Comparison of ENCODE assay signal across 24 cellular contexts in genomic region chr1:5125208-5125607, GRCh38.
DNase-seq lines count a peak whose midpoint lies in the region; ATAC-seq and TF ChIP-seq lines count a peak whose summit lies in the region.
"Had no signal": no experiment of that assay in that cellular context is flagged by ENCODE, and none has a peak within 500 bp of the region (broad histone marks: within the 10 kb centered on the region; RNA-seq: fewer than 3 reads in every experiment).

No MANE protein-coding gene starts in this region.

- no peak overlapping the region for H3K9ac ChIP-seq in H9 (ENCODE audit: extremely low read depth, insufficient read length, low read length)
- H3K9ac ChIP-seq: KMS-11 had no signal

- no peak overlapping the region for H3T11ph ChIP-seq in H9 (ENCODE audit: low read length)

- H3K4ac ChIP-seq in H9 (ENCODE audit: low read depth, low read length) = no peak overlapping the region

- H3K4me3 Mint-ChIP-seq in H9 = no peak overlapping the region
- H3K4me3 Mint-ChIP-seq in activated T-helper 17 cell treated with anti-CD3 and anti-CD28 coated beads, Interleukin-2, amount 50 U/mL, for 72 hours = no peak overlapping the region
- no peak overlapping the region for H3K4me3 Mint-ChIP-seq in progenitor cell of endocrine pancreas (ENCODE audit: low read depth)
- H3K4me3 Mint-ChIP-seq: CD8-positive, alpha-beta T cell had no signal

- H3K4me1 ChIP-seq in H9 (ENCODE audit: insufficient read depth, low read length) = no peaks in the 10 kb centered on the region
- H3K4me1 ChIP-seq: A549 had no signal

- H2AFZ ChIP-seq in H9 (ENCODE audit: low read length) = no peak overlapping the region

- no peaks in the 10 kb centered on the region for H3K27me3 ChIP-seq in H9 (ENCODE audit: insufficient read depth, low read length)

- H2BK120ac ChIP-seq in H9 (ENCODE audit: low read depth, low read length, poor library complexity, severe bottlenecking) = no peak overlapping the region

- H3K27me3 Mint-ChIP-seq in H9 (ENCODE audit: low read depth) (peaks cover 5% of the 10 kb centered on the region), progenitor cell of endocrine pancreas (peaks cover 6% of the 10 kb centered on the region)
- peaks cover 11% of the 10 kb centered on the region for H3K27me3 Mint-ChIP-seq in activated T-helper 17 cell treated with anti-CD3 and anti-CD28 coated beads, Interleukin-2, amount 50 U/mL, for 72 hours

- H3K14ac ChIP-seq in H9 (ENCODE audit: insufficient read depth, low read length) = no peak overlapping the region

- no peaks in the 10 kb centered on the region for H3K79me1 ChIP-seq in H9 (ENCODE audit: insufficient read depth, low read depth, low read length, poor library complexity, severe bottlenecking)

- peaks cover 27 to 32% of the 10 kb centered on the region in 2 experiments for H3K4me1 Mint-ChIP-seq in H9
- no peaks in the 10 kb centered on the region for H3K4me1 Mint-ChIP-seq in activated T-helper 17 cell treated with anti-CD3 and anti-CD28 coated beads, Interleukin-2, amount 50 U/mL, for 72 hours
- peaks cover 3% of the 10 kb centered on the region for H3K4me1 Mint-ChIP-seq in progenitor cell of endocrine pancreas (ENCODE audit: low read depth)
- H3K4me1 Mint-ChIP-seq: IgD-negative memory B cell had no signal

- H3K27ac ChIP-seq in H9 (ENCODE audit: insufficient read length, low read depth, low read length) = no peak overlapping the region
- H3K27ac ChIP-seq: A549, C4-2B, HL-60, KMS-11 had no signal

- no peak overlapping the region for H3K4me2 ChIP-seq in H9 (ENCODE audit: insufficient read depth, insufficient read length, low read length)
- H3K4me2 ChIP-seq: A549, KMS-11 had no signal

- H3K56ac ChIP-seq in H9 (ENCODE audit: insufficient read length, low read depth, low read length) = no peak overlapping the region

- peak; percentile 29 for ATAC-seq in activated T-helper 17 cell treated with anti-CD3 and anti-CD28 coated beads, Interleukin-2, amount 50 U/mL, for 72 hours (replicated peaks)
- no peak for ATAC-seq in HG03095 (IDR thresholded peaks at IDR 0.05; ENCODE audit: unreplicated experiment)
- no peak for ATAC-seq in HG03432 (IDR thresholded peaks at IDR 0.05; ENCODE audit: unreplicated experiment)
- ATAC-seq in HG02981 (IDR thresholded peaks at IDR 0.05; ENCODE audit: unreplicated experiment) = no peak
- ATAC-seq: A549; CD8-positive, alpha-beta T cell; SK-N-SH treated with all-trans-retinoic acid at 6 μM for 48 hours had no signal

- H2BK20ac ChIP-seq in H9 (ENCODE audit: low read depth, low read length, poor library complexity, severe bottlenecking) = no peak overlapping the region

- TF ChIP-seq CTCF in H9 (conservative IDR thresholded peaks at IDR 0.05) (peak; percentile 45; the same call in 2 of the 3 replicates), progenitor cell of endocrine pancreas (IDR thresholded peaks at IDR 0.05; ENCODE audit: unreplicated experiment) (peak; percentile 38)

- DNase-seq in H9 (no peak), MV-4-11 (lab: John Stamatoyannopoulos, UW) (peak; percentile 17), progenitor cell of endocrine pancreas (ENCODE audit: low spot score, unreplicated experiment) (no peak)
- DNase-seq: CD8-positive, alpha-beta T cell; DMS 273 treated with DMSO at 0.1 percent for 48 hours; DMS79; EL; GDM1; H7; NCI-H1105; NCI-H2029 treated with DMSO at 0.1 percent for 48 hours; NCI-H2227 treated with DMSO at 0.1 percent for 48 hours; NCI-H510A; NCI-H69 had no signal

- no peak overlapping the region for H2BK5ac ChIP-seq in H9 (ENCODE audit: insufficient read length, low read length)

- no peak overlapping the region for H2BK12ac ChIP-seq in H9 (ENCODE audit: insufficient read length, low read depth, low read length)

- no peak overlapping the region for H4K91ac ChIP-seq in H9 (ENCODE audit: insufficient read length, low read depth, low read length)

- H4K5ac ChIP-seq in H9 (ENCODE audit: insufficient read length, low read depth, low read length) = no peak overlapping the region

- H3K23me2 ChIP-seq in H9 (ENCODE audit: insufficient read length, low read depth, low read length, poor library complexity, severe bottlenecking) = no peaks in the 10 kb centered on the region

- no peaks in the 10 kb centered on the region for H3K9me3 ChIP-seq in H9 (ENCODE audit: control insufficient read depth, low read depth, low read length)
- H3K9me3 ChIP-seq: A549 had no signal

- no peaks in the 10 kb centered on the region for H3K79me2 ChIP-seq in H9 (ENCODE audit: insufficient read depth, low read length)

- H2BK15ac ChIP-seq in H9 (ENCODE audit: low read depth, low read length) = no peak overlapping the region

- no CpG with 5 or more reads among the region's 7 CpGs for WGBS in H9 (ENCODE audit: extremely low coverage, insufficient read length, low lambda C conversion rate)

- no peaks in the 10 kb centered on the region for H4K20me1 ChIP-seq in H9 (ENCODE audit: control insufficient read depth, insufficient read depth, insufficient read length)

- no peak overlapping the region for H3K18ac ChIP-seq in H9 (ENCODE audit: insufficient read length, low read depth, low read length)

- H3K27ac Mint-ChIP-seq in H9 (no peak overlapping the region), progenitor cell of endocrine pancreas (no peak overlapping the region)
- no peak overlapping the region for H3K27ac Mint-ChIP-seq in activated T-helper 17 cell treated with anti-CD3 and anti-CD28 coated beads, Interleukin-2, amount 50 U/mL, for 72 hours
- H3K27ac Mint-ChIP-seq: CD8-positive, alpha-beta T cell; IgD-negative memory B cell had no signal

- no peak overlapping the region for H3K23ac ChIP-seq in H9 (ENCODE audit: insufficient read length, low read depth, low read length)

- H3K36me3 Mint-ChIP-seq in H9 (ENCODE audit: insufficient read depth in 1 of 3, low read depth in 3 of 3) (peaks cover 2 to 16% (median 10%) of the 10 kb centered on the region in 3 experiments; a peak in 5 of 7 replicates), progenitor cell of endocrine pancreas (ENCODE audit: insufficient read depth) (no peaks in the 10 kb centered on the region)
- no peaks in the 10 kb centered on the region for H3K36me3 Mint-ChIP-seq in activated T-helper 17 cell treated with anti-CD3 and anti-CD28 coated beads, Interleukin-2, amount 50 U/mL, for 72 hours (ENCODE audit: low read depth)
- H3K36me3 Mint-ChIP-seq: CD8-positive, alpha-beta T cell had no signal

- H3K9me3 Mint-ChIP-seq in H9 (peaks cover 22 to 24% of the 10 kb centered on the region in 2 experiments; a peak in 4 of 5 replicates), progenitor cell of endocrine pancreas (ENCODE audit: low read depth) (peaks cover 4% of the 10 kb centered on the region)
- peaks cover 5% of the 10 kb centered on the region for H3K9me3 Mint-ChIP-seq in activated T-helper 17 cell treated with anti-CD3 and anti-CD28 coated beads, Interleukin-2, amount 50 U/mL, for 72 hours
- H3K9me3 Mint-ChIP-seq: CD8-positive, alpha-beta T cell had no signal

- no peak overlapping the region for H2AK5ac ChIP-seq in H9 (ENCODE audit: insufficient read length, low read length)

- no peak overlapping the region for H4K8ac ChIP-seq in H9 (replicated peaks; ENCODE audit: insufficient read length, low read depth, low read length)
